ENCODE assay signal across 8 cellular contexts in genomic region chr6:143427109-143427817, GRCh38. TPM values are rescaled to one million over a fixed set of nuclear protein-coding genes. Genes with fewer than 3 reads are reported as not detected.
DNase-seq lines count a peak whose midpoint lies in the region; ATAC-seq and TF ChIP-seq lines count a peak whose summit lies in the region.

No MANE protein-coding gene starts in this region.

- no peak overlapping the region for H3K4me3 Mint-ChIP-seq in naive thymus-derived CD4-positive, alpha-beta T cell
- no peak overlapping the region for H3K4me3 Mint-ChIP-seq in stimulated activated naive B cell treated with anti-CD40 and anti-IgM and Interleukin-4, amounts not matched to agents 10 μg/mL and 1 μg/mL and 100 μg/mL, for 72 hours

- H3K27me3 Mint-ChIP-seq in naive thymus-derived CD4-positive, alpha-beta T cell: no peaks in the 10 kb centered on the region
- no peaks in the 10 kb centered on the region for H3K27me3 Mint-ChIP-seq in stimulated activated naive B cell treated with anti-CD40 and anti-IgM and Interleukin-4, amounts not matched to agents 10 μg/mL and 1 μg/mL and 100 μg/mL, for 72 hours

- peaks cover under 1 to 9% (median 5%) of the 10 kb centered on the region in 5 donors for H3K36me3 Mint-ChIP-seq in naive thymus-derived CD4-positive, alpha-beta T cell
- peaks cover 18 to 33% of the 10 kb centered on the region in 2 donors for H3K36me3 Mint-ChIP-seq in stimulated activated naive B cell treated with anti-CD40 and anti-IgM and Interleukin-4, amounts not matched to agents 10 μg/mL and 1 μg/mL and 100 μg/mL, for 72 hours

- H3K9me3 ChIP-seq in naive thymus-derived CD4-positive, alpha-beta T cell (ENCODE audit: control insufficient read depth in 2 of 3, low read length in 3 of 3): no peaks in the 10 kb centered on the region

- CTCF ChIA-PET in naive thymus-derived CD4-positive, alpha-beta T cell (lab: Charles Lee): interaction anchor here (0.5 to 5.1 kb wide), 16 partner anchors 9 to 955 kb away, joined by 3 to 39 read pairs (median 4); no protein-coding TSS in a partner anchor

- POLR2A ChIA-PET in naive thymus-derived CD4-positive, alpha-beta T cell (lab: Charles Lee): interaction anchor here (0.6 to 1.2 kb wide), 2 partner anchors 20 to 23 kb away, joined by 3 read pairs; partner anchors contain the start of genes ADAT2 and PEX3

- H3K4me3 ChIP-seq in epithelial cell of esophagus (ENCODE audit: low read length): no peak overlapping the region
- H3K4me3 ChIP-seq in naive thymus-derived CD4-positive, alpha-beta T cell (ENCODE audit: low read length): no peak overlapping the region

- peaks cover 0 to 5% (median 0%) of the 10 kb centered on the region in 7 donors for H3K4me1 Mint-ChIP-seq in naive thymus-derived CD4-positive, alpha-beta T cell
- peaks cover 3 to 8% of the 10 kb centered on the region in 2 donors for H3K4me1 Mint-ChIP-seq in stimulated activated naive B cell treated with anti-CD40 and anti-IgM and Interleukin-4, amounts not matched to agents 10 μg/mL and 1 μg/mL and 100 μg/mL, for 72 hours

- no peaks in the 10 kb centered on the region for H3K4me1 ChIP-seq in naive thymus-derived CD4-positive, alpha-beta T cell (ENCODE audit: control insufficient read depth in 2 of 2, insufficient read depth in 2 of 2, low read length in 2 of 2)

- no peaks in the 10 kb centered on the region for H3K9me3 Mint-ChIP-seq in naive thymus-derived CD4-positive, alpha-beta T cell
- no peaks in the 10 kb centered on the region for H3K9me3 Mint-ChIP-seq in stimulated activated naive B cell treated with anti-CD40 and anti-IgM and Interleukin-4, amounts not matched to agents 10 μg/mL and 1 μg/mL and 100 μg/mL, for 72 hours

- intact Hi-C loops in naive thymus-derived CD4-positive, alpha-beta T cell (cut with micrococcal nuclease): loop anchor here (1.0 to 5.0 kb wide), 8 partner anchors 194 to 1280 kb away; partner anchors contain the start of genes HIVEP2 (in 1 of the 2), NMBR (in 1 of the 2) and VTA1 (in 1 of the 2)

- peak overlapping the region in 3 of 9 donors; percentile 25 to 75 (median 28) for H3K27ac Mint-ChIP-seq in naive thymus-derived CD4-positive, alpha-beta T cell
- no peak overlapping the region for H3K27ac Mint-ChIP-seq in stimulated activated naive B cell treated with anti-CD40 and anti-IgM and Interleukin-4, amounts not matched to agents 10 μg/mL and 1 μg/mL and 100 μg/mL, for 72 hours

- DNase-seq in DMS 273 treated with DMSO at 0.1 percent for 48 hours (lab: John Stamatoyannopoulos, UW) (peak; percentile 25), NOMO-1 (lab: John Stamatoyannopoulos, UW; ENCODE audit: unreplicated experiment in 2 of 2) (peak; percentile 47 to 55), epithelial cell of esophagus (ENCODE audit: low read depth) (peak; percentile 78)
- DNase-seq in activated CD8-positive, alpha-beta memory T cell treated with anti-CD3 and anti-CD28 coated beads, Interleukin-2, amount 50 U/mL, for 4 hours: peak; percentile 73
- peak; percentile 53 to 80 (median 73) for DNase-seq in naive thymus-derived CD4-positive, alpha-beta T cell
- DNase-seq in stimulated activated naive B cell treated with anti-CD40 and anti-IgM and Interleukin-4, amounts not matched to agents 10 μg/mL and 1 μg/mL and 100 μg/mL, for 72 hours: peak; percentile 67

- peak; percentile 99 for TF ChIP-seq CTCF in epithelial cell of esophagus (IDR thresholded peaks at IDR 0.05; ENCODE audit: insufficient read depth, low read depth, low read length, missing control alignments)

- ATAC-seq in GM19468 (IDR thresholded peaks at IDR 0.05; ENCODE audit: extremely low read depth, unreplicated experiment) (peak; percentile 99), HG03565 (IDR thresholded peaks at IDR 0.05; ENCODE audit: unreplicated experiment) (peak; percentile 99)
- ATAC-seq in naive thymus-derived CD4-positive, alpha-beta T cell: peak; percentile 99
- ATAC-seq in stimulated activated naive B cell treated with anti-CD40 and anti-IgM and Interleukin-4, amounts not matched to agents 10 μg/mL and 1 μg/mL and 100 μg/mL, for 72 hours (replicated peaks): peak; percentile 100

- no peak overlapping the region for H3K27ac ChIP-seq in naive thymus-derived CD4-positive, alpha-beta T cell (ENCODE audit: low read depth, low read length)

- H3K27me3 ChIP-seq in naive thymus-derived CD4-positive, alpha-beta T cell (ENCODE audit: control insufficient read depth in 2 of 2, insufficient read depth in 2 of 2, low read length in 2 of 2): no peaks in the 10 kb centered on the region

- H3K36me3 ChIP-seq in naive thymus-derived CD4-positive, alpha-beta T cell (ENCODE audit: control insufficient read depth in 2 of 3, insufficient read depth in 3 of 3, low read length in 3 of 3): peaks cover 0 to 5% (median 0%) of the 10 kb centered on the region in 3 experiments

RNA-seq across cellular contexts. Expression of gene ADAT2, which starts 23.2 kb away (rescaled TPM):
- 10 to 100 TPM; 18.4 to 25.8 (median 20.8) TPM for total RNA-seq in naive thymus-derived CD4-positive, alpha-beta T cell
- 1 to 10 TPM; 1.2 to 2.7 TPM for polyA plus RNA-seq in naive thymus-derived CD4-positive, alpha-beta T cell

RNA-seq across cellular contexts. Expression of gene PEX3, which starts 23.3 kb away (rescaled TPM):
- total RNA-seq in naive thymus-derived CD4-positive, alpha-beta T cell: 10 to 100 TPM; 10.9 to 28.8 (median 19.1) TPM
- 10 to 100 TPM; 25.4 to 27.3 TPM for polyA plus RNA-seq in naive thymus-derived CD4-positive, alpha-beta T cell

Comparison
In these comparisons a context has a peak if more than half of its experiments do, and no peak if none do; other contexts are left out.
1. DNase-seq: peak in every context shown above with its lines; median percentile 78 in epithelial cell of esophagus; 73 in activated CD8-positive, alpha-beta memory T cell treated with anti-CD3 and anti-CD28 coated beads, Interleukin-2, amount 50 U/mL, for 4 hours; 73 in naive thymus-derived CD4-positive, alpha-beta T cell; 67 in stimulated activated naive B cell treated with anti-CD40 and anti-IgM and Interleukin-4, amounts not matched to agents 10 μg/mL and 1 μg/mL and 100 μg/mL, for 72 hours; 51 in NOMO-1; 25 in DMS 273 treated with DMSO at 0.1 percent for 48 hours.